ENCODE assay signal across 1 cellular context in genomic region chr16:26985100-26986065, GRCh38.
TF ChIP-seq lines count a peak whose summit lies in the region.

No MANE protein-coding gene starts in this region.

TF ChIP-seq in K562, 482 proteins besides CTCF, POLR2A, EP300 and RAD21 (continued from another document and continues in another):
- TF ChIP-seq ZNF609 (CRISPR knock-in tag; IDR thresholded peaks at IDR 0.05; ENCODE audit: borderline replicate concordance) (no peak), ILK (tag; IDR thresholded peaks at IDR 0.05; ENCODE audit: borderline replicate concordance, low read depth) (no peak), MEF2D (tag; conservative IDR thresholded peaks at IDR 0.05; ENCODE audit: low read depth) (peak; percentile 83), SRSF7 (optimal IDR thresholded peaks at IDR 0.05; ENCODE audit: low read depth, low read length) (no peak), TRIM28 (IDR thresholded peaks at IDR 0.05) (no peak), ZNF830 (CRISPR knock-in tag; IDR thresholded peaks at IDR 0.05) (no peak), SREBF2 (CRISPR knock-in tag; IDR thresholded peaks at IDR 0.05) (no peak), JUNB (CRISPR knock-in tag; conservative IDR thresholded peaks at IDR 0.05) (no peak), SAP30 (IDR thresholded peaks at IDR 0.05; ENCODE audit: borderline replicate concordance, insufficient read depth, low read depth, low read length, poor library complexity, severe bottlenecking) (no peak), ZBTB34 (CRISPR knock-in tag; IDR thresholded peaks at IDR 0.05) (no peak), PHF8 (IDR thresholded peaks at IDR 0.05; ENCODE audit: borderline replicate concordance, low read length) (no peak), PPARD (CRISPR knock-in tag; IDR thresholded peaks at IDR 0.05) (no peak), SP1 (CRISPR knock-in tag; IDR thresholded peaks at IDR 0.05) (no peak), MNT (conservative IDR thresholded peaks at IDR 0.05) (no peak), SETDB1 (IDR thresholded peaks at IDR 0.05; ENCODE audit: low read length) (no peak), HDGF (IDR thresholded peaks at IDR 0.05) (no peak), HDAC1 (IDR thresholded peaks at IDR 0.05) (no peak), ZNF12 (CRISPR knock-in tag; IDR thresholded peaks at IDR 0.05) (no peak), SMARCB1 (IDR thresholded peaks at IDR 0.05; ENCODE audit: insufficient read length, low read depth) (no peak), GATAD2B (IDR thresholded peaks at IDR 0.05; ENCODE audit: borderline replicate concordance) (no peak), HOXB6 (CRISPR knock-in tag; IDR thresholded peaks at IDR 0.05; ENCODE audit: borderline replicate concordance) (no peak), KLF16 (IDR thresholded peaks at IDR 0.05) (no peak), HES1 (IDR thresholded peaks at IDR 0.05; ENCODE audit: low read depth) (no peak), ARID1B (IDR thresholded peaks at IDR 0.05) (no peak), TARDBP (IDR thresholded peaks at IDR 0.05) (no peak), GATAD2A (IDR thresholded peaks at IDR 0.05) (no peak), CREBBP (IDR thresholded peaks at IDR 0.05; ENCODE audit: low read depth, low read length) (no peak), ZNF511 (CRISPR knock-in tag; IDR thresholded peaks at IDR 0.05) (no peak), HDAC8 (tag; IDR thresholded peaks at IDR 0.05) (peak; percentile 92), NR4A1 (CRISPR knock-in tag; IDR thresholded peaks at IDR 0.05) (no peak), NR4A1 (tag; IDR thresholded peaks at IDR 0.05) (peak; percentile 91), RBM39 (optimal IDR thresholded peaks at IDR 0.05; ENCODE audit: low read depth, low read length) (no peak), ZKSCAN8 (CRISPR knock-in tag; IDR thresholded peaks at IDR 0.05) (0 out of 2 replicates have a peak, but pooled peaks have one; percentile 34), FOXJ3 (CRISPR knock-in tag; IDR thresholded peaks at IDR 0.05) (no peak), TRIM25 (IDR thresholded peaks at IDR 0.05; ENCODE audit: borderline replicate concordance) (no peak), NR2F6 (CRISPR knock-in tag; IDR thresholded peaks at IDR 0.05) (no peak), GABPA (tag; conservative IDR thresholded peaks at IDR 0.05; ENCODE audit: low read depth) (no peak), ZNF586 (CRISPR knock-in tag; conservative IDR thresholded peaks at IDR 0.05) (no peak), UBTF (IDR thresholded peaks at IDR 0.05; ENCODE audit: borderline replicate concordance in 1 of 2, low read depth in 2 of 2, low read length in 2 of 2) (no peak), TOE1 (IDR thresholded peaks at IDR 0.05; ENCODE audit: borderline replicate concordance) (no peak), TOE1 (CRISPR knock-in tag; IDR thresholded peaks at IDR 0.05; ENCODE audit: borderline replicate concordance, low read depth) (no peak), ARHGAP35 (IDR thresholded peaks at IDR 0.05; ENCODE audit: partially characterized antibody) (no peak), ZNF395 (CRISPR knock-in tag; IDR thresholded peaks at IDR 0.05) (peak; percentile 84), TSHZ1 (CRISPR knock-in tag; IDR thresholded peaks at IDR 0.05) (no peak; the same call in 1 of the 2 replicates)
